10 cellular contexts compared by ENCODE assay signal in the genomic region with DNA sequence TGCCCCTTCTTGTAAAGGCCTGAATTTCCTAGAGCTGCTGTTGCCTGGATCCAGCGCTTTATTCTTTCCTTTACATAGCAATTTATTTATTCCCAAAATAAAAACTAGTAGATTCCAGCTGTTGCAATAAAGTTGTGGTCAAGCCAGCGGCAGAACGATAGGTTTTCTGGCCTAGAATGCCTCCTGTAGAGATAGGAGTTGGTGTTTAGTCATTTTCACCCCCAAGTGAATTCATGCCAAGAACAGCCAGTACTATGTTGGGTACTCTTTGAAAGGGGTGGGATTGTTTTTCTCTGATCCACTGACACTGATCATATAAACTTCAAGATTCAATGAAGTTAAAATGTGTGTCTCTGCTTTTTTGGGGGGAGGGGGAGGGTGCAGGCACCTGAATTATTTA.
DNase-seq lines count a peak whose midpoint lies in the region; ATAC-seq and TF ChIP-seq lines count a peak whose summit lies in the region.
"Had no signal": no experiment of that assay in that cellular context is flagged by ENCODE, and none has a peak within 500 bp of the region (broad histone marks: within the 10 kb centered on the region; RNA-seq: fewer than 3 reads in every experiment).

No MANE protein-coding gene starts in this region.

- no peak overlapping the region for H3K4me3 Mint-ChIP-seq in activated naive CD4-positive, alpha-beta T cell treated with anti-CD3 and anti-CD28 coated beads, Interleukin-2, amount 50 U/mL, for 24 hours
- H3K4me3 Mint-ChIP-seq in naive thymus-derived CD4-positive, alpha-beta T cell = no peak overlapping the region

- WGBS in transverse colon (ENCODE audit: low coverage in 1 of 2), 2 donors = 80 to 86% methylated on average over 2 to 3 of the region's 3 CpGs

- no peak for ATAC-seq in naive thymus-derived CD4-positive, alpha-beta T cell

- CTCF ChIA-PET in naive thymus-derived CD4-positive, alpha-beta T cell (lab: Charles Lee) = no interaction called here

- H3K27me3 ChIP-seq in naive thymus-derived CD4-positive, alpha-beta T cell (ENCODE audit: control insufficient read depth in 2 of 2, insufficient read depth in 2 of 2, low read length in 2 of 2) = no peaks in the 10 kb centered on the region
- no peaks in the 10 kb centered on the region for H3K27me3 ChIP-seq in transverse colon

- no peaks in the 10 kb centered on the region for H3K9me3 ChIP-seq in naive thymus-derived CD4-positive, alpha-beta T cell (ENCODE audit: control insufficient read depth in 2 of 3, low read length in 3 of 3)
- no peaks in the 10 kb centered on the region for H3K9me3 ChIP-seq in transverse colon

- peaks cover 29 to 94% (median 57%) of the 10 kb centered on the region in 3 experiments for H3K36me3 ChIP-seq in naive thymus-derived CD4-positive, alpha-beta T cell (ENCODE audit: control insufficient read depth in 2 of 3, insufficient read depth in 3 of 3, low read length in 3 of 3)
- H3K36me3 ChIP-seq in transverse colon = peaks cover 0 to 79% (median 23%) of the 10 kb centered on the region in 4 donors

- TF ChIP-seq EP300 in transverse colon (IDR thresholded peaks at IDR 0.05; ENCODE audit: low read depth) = no peak

- in situ Hi-C loops in transverse colon (cut with MboI; ENCODE audit: low pct_ligation_motif_present in 1 of 4, low pct_unique_long_range_greater_than_20kb in 1 of 4, low sequenced_read_pairs in 3 of 4) = loop anchor here in 2 of 4 donors (5.0 to 25.0 kb wide), 2 partner anchors 112 to 238 kb away; no protein-coding TSS in a partner anchor

- H3K4me3 ChIP-seq in naive thymus-derived CD4-positive, alpha-beta T cell (ENCODE audit: low read length) = no peak overlapping the region
- no peak overlapping the region for H3K4me3 ChIP-seq in transverse colon

- no peaks in the 10 kb centered on the region for H3K9me3 Mint-ChIP-seq in activated naive CD4-positive, alpha-beta T cell treated with anti-CD3 and anti-CD28 coated beads, Interleukin-2, amount 50 U/mL, for 24 hours
- no peaks in the 10 kb centered on the region for H3K9me3 Mint-ChIP-seq in naive thymus-derived CD4-positive, alpha-beta T cell

- H3K27ac ChIP-seq in naive thymus-derived CD4-positive, alpha-beta T cell (ENCODE audit: low read depth, low read length) = peak overlapping the region; percentile 34
- H3K27ac ChIP-seq in transverse colon = peak overlapping the region; percentile 59 to 77 (median 68)

- no peaks in the 10 kb centered on the region for H3K27me3 Mint-ChIP-seq in activated naive CD4-positive, alpha-beta T cell treated with anti-CD3 and anti-CD28 coated beads, Interleukin-2, amount 50 U/mL, for 24 hours
- no peaks in the 10 kb centered on the region for H3K27me3 Mint-ChIP-seq in naive thymus-derived CD4-positive, alpha-beta T cell

- H3K4me1 Mint-ChIP-seq in activated naive CD4-positive, alpha-beta T cell treated with anti-CD3 and anti-CD28 coated beads, Interleukin-2, amount 50 U/mL, for 24 hours = peaks cover 51% of the 10 kb centered on the region
- H3K4me1 Mint-ChIP-seq in naive thymus-derived CD4-positive, alpha-beta T cell = peaks cover 22 to 45% (median 35%) of the 10 kb centered on the region in 7 donors

- H3K36me3 Mint-ChIP-seq in activated naive CD4-positive, alpha-beta T cell treated with anti-CD3 and anti-CD28 coated beads, Interleukin-2, amount 50 U/mL, for 24 hours = peaks cover 16% of the 10 kb centered on the region
- H3K36me3 Mint-ChIP-seq in naive thymus-derived CD4-positive, alpha-beta T cell = peaks cover 27 to 62% (median 29%) of the 10 kb centered on the region in 5 donors

- TF ChIP-seq CTCF in transverse colon (IDR thresholded peaks at IDR 0.05) = no peak

- intact Hi-C loops in naive thymus-derived CD4-positive, alpha-beta T cell (cut with micrococcal nuclease) = no loop called here
- intact Hi-C loops in transverse colon (cut with DNase I; ENCODE audit: low total_unique reads) = no loop called here

- H3K4me1 ChIP-seq in naive thymus-derived CD4-positive, alpha-beta T cell (ENCODE audit: control insufficient read depth in 2 of 2, insufficient read depth in 2 of 2, low read length in 2 of 2) = peaks cover 8 to 18% of the 10 kb centered on the region in 2 donors
- H3K4me1 ChIP-seq in transverse colon = peaks cover 15 to 45% (median 31%) of the 10 kb centered on the region in 4 donors

- no peak for TF ChIP-seq POLR2A in transverse colon (IDR thresholded peaks at IDR 0.05)

- peak overlapping the region; percentile 99 for H3K27ac Mint-ChIP-seq in activated naive CD4-positive, alpha-beta T cell treated with anti-CD3 and anti-CD28 coated beads, Interleukin-2, amount 50 U/mL, for 24 hours
- peak overlapping the region in 8 of 9 donors; percentile 85 to 99 (median 92) for H3K27ac Mint-ChIP-seq in naive thymus-derived CD4-positive, alpha-beta T cell

- no peak for DNase-seq in activated naive CD4-positive, alpha-beta T cell (lab: John Stamatoyannopoulos, UW)
- DNase-seq in fibroblast of gingiva (ENCODE audit: low read depth) = peak; percentile 52
- DNase-seq in naive thymus-derived CD4-positive, alpha-beta T cell = no peak
- DNase-seq in transverse colon = no peak
- no peak for DNase-seq in activated CD4-positive, CD25-positive, alpha-beta regulatory T cell (lab: John Stamatoyannopoulos, UW)
- DNase-seq in NCI-H524 treated with DMSO at 0.1 percent for 48 hours (lab: John Stamatoyannopoulos, UW) = no peak
- DNase-seq in foreskin melanocyte = no peak
- DNase-seq: NCI-H2081, nucleus accumbens had no signal

- POLR2A ChIA-PET in naive thymus-derived CD4-positive, alpha-beta T cell (lab: Charles Lee) = no interaction called here
